Comparison of ENCODE assay signal across 8 cellular contexts in the genomic region with DNA sequence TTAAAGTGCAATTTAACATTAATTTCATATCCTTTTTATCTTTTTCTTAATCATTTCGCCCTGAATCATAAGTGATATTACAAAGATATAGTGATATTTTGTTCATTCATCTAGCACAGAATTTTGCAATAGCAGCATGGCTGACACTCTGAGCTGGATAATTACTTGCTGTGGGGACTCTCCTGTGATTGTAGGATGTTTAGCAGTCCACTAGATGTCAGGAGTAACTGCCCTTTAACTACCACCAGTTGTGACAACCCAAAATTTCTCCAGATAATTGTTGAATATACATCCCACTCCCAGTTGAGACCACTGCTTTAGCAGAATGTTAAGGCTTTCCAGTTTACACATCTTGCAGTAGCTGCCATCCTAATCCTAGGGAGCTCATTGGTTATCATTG.
A peak's percentile ranks its signal among the peaks of the same experiment; 100 is the strongest.
DNase-seq lines count a peak whose midpoint lies in the region; ATAC-seq, FAIRE-seq and TF ChIP-seq lines count a peak whose summit lies in the region.

No MANE protein-coding gene starts in this region.

- TF ChIP-seq POLR2A in A549 (IDR thresholded peaks at IDR 0.05; ENCODE audit: low read length), result no peak

- 16% methylated on average over 1 of the region's 1 CpG for WGBS in A549 (ENCODE audit: missing lambda C conversion rate)

- no peak overlapping the region for H3K27ac ChIP-seq in A549

- no peak overlapping the region for H3K9ac ChIP-seq in Loucy (ENCODE audit: low read depth, low read length, poor library complexity, severe bottlenecking)

- H4K20me1 ChIP-seq in Loucy (ENCODE audit: insufficient read depth, low read length, poor library complexity, severe bottlenecking), result no peaks in the 10 kb centered on the region

- no peaks in the 10 kb centered on the region for H3K36me3 ChIP-seq in Loucy (ENCODE audit: insufficient read depth, low read length)

- H3F3A ChIP-seq in Loucy (ENCODE audit: low read depth), result no peaks in the 10 kb centered on the region

- H2AFZ ChIP-seq in Loucy (ENCODE audit: low read length), result no peak overlapping the region

- no peak overlapping the region for H3K4me2 ChIP-seq in A549
- no peak overlapping the region for H3K4me2 ChIP-seq in Loucy (ENCODE audit: low read depth, low read length, poor library complexity, severe bottlenecking)

- H3K4me1 ChIP-seq in A549 (no peaks in the 10 kb centered on the region), Loucy (ENCODE audit: insufficient read depth, low read length, poor library complexity, severe bottlenecking) (no peaks in the 10 kb centered on the region)

- H3K9me3 ChIP-seq in A549, result peaks cover 12% of the 10 kb centered on the region; the same call in 2 of the 3 replicates
- peaks cover 5% of the 10 kb centered on the region for H3K9me3 ChIP-seq in Loucy (ENCODE audit: insufficient read depth, low read depth, low read length)

- TF ChIP-seq RAD21 in A549 (conservative IDR thresholded peaks at IDR 0.05 in 1 of 2, IDR thresholded peaks at IDR 0.05 in 1 of 2), result peak; percentile 38 to 48

- H3K79me2 ChIP-seq in Loucy (ENCODE audit: insufficient read depth, low read length), result no peaks in the 10 kb centered on the region

- no peaks in the 10 kb centered on the region for H3K27me3 ChIP-seq in Loucy (ENCODE audit: insufficient read depth, low read length, poor library complexity, severe bottlenecking)

- no peaks in the 10 kb centered on the region for H3K9me2 ChIP-seq in Loucy (replicated peaks; ENCODE audit: low read depth, low read length)

- POLR2A ChIA-PET in A549 (lab: Yijun Ruan, JAX), result no interaction called here

- peak; percentile 37; the same call in 2 of the 3 replicates for TF ChIP-seq CTCF in A549 (IDR thresholded peaks at IDR 0.05)
- peak; percentile 81 for TF ChIP-seq CTCF in Loucy (conservative IDR thresholded peaks at IDR 0.05; ENCODE audit: low read length)
- peak; percentile 61 for TF ChIP-seq CTCF in astrocyte of the cerebellum (IDR thresholded peaks at IDR 0.05; ENCODE audit: low read depth, low read length, missing control alignments)

- CTCF ChIA-PET in A549 (lab: Yijun Ruan, JAX), result interaction anchor here (0.6 to 1.9 kb wide), 4 partner anchors 11 to 171 kb away, joined by 3 to 5 read pairs (median 3); no protein-coding TSS in a partner anchor

- H3K4me3 ChIP-seq in A549 (no peak overlapping the region), Loucy (ENCODE audit: low read length, poor library complexity, severe bottlenecking) (no peak overlapping the region), astrocyte of the cerebellum (ENCODE audit: low read depth, low read length) (no peak overlapping the region)

- no peak for FAIRE-seq in A549 (lab: Jason Lieb, UNC)

- DNase-seq in A549 (ENCODE audit: low read depth in 1 of 2, low spot score in 1 of 2) (peak in 1 of 2 experiments; percentile 30), GF-D8 (lab: John Stamatoyannopoulos, UW) (peak; percentile 39), astrocyte of the cerebellum (ENCODE audit: low read depth) (peak; percentile 24), kidney glomerular epithelial cell (lab: John Stamatoyannopoulos, UW) (peak; percentile 42), NCI-H2227 treated with DMSO at 0.1 percent for 48 hours (lab: John Stamatoyannopoulos, UW) (no peak), ecto neural progenitor cell (ENCODE audit: low spot score) (no peak)

- ATAC-seq in A549 (peak in 1 of 2 experiments; percentile 44; a peak in 2 of 6 replicates), HG02852 (IDR thresholded peaks at IDR 0.05; ENCODE audit: unreplicated experiment) (no peak)

- TF ChIP-seq EP300 in A549 (IDR thresholded peaks at IDR 0.05), result no peak

- in situ Hi-C loops in astrocyte of the cerebellum (cut with HindIII; ENCODE audit: low sequenced_read_pairs), result no loop called here

TF ChIP-seq in A549, 52 proteins besides CTCF, POLR2A, EP300 and RAD21:
- peak; percentile 22; the same call in 1 of the 3 replicates for TF ChIP-seq SMC3 (IDR thresholded peaks at IDR 0.05)
- TF ChIP-seq CEBPB (IDR thresholded peaks at IDR 0.05), result peak in 1 of 2 experiments; percentile 41; a peak in 1 of 4 replicates
- no peak for TF ChIP-seq FOSL2 (IDR thresholded peaks at IDR 0.05)
- no peak for TF ChIP-seq FOSL2 (CRISPR knock-in tag; IDR thresholded peaks at IDR 0.05)

Comparison
In these comparisons a context has a peak if more than half of its experiments do, and no peak if none do; other contexts are left out.
1. DNase-seq: peak in GF-D8 (single experiment), astrocyte of the cerebellum (single experiment) and kidney glomerular epithelial cell (single experiment); none in NCI-H2227 treated with DMSO at 0.1 percent for 48 hours (single experiment) and ecto neural progenitor cell (single experiment).
2. Peak in every context shown above with its lines, with median percentiles within 50 percentile points of each other: CTCF ChIP-seq.